ENCODE assay signal across 1 cellular context in genomic region chr17:81870155-81870977, GRCh38.
TF ChIP-seq lines count a peak whose summit lies in the region.

No MANE protein-coding gene starts in this region.

TF ChIP-seq in HepG2, 621 proteins besides CTCF, POLR2A, EP300 and RAD21 (continued from another document and continues in another):
- TF ChIP-seq ZBTB40 (IDR thresholded peaks at IDR 0.05) (no peak), ZBTB40 (CRISPR knock-in tag; IDR thresholded peaks at IDR 0.05) (peak; percentile 7; the same call in 1 of the 2 replicates), CENPX (CRISPR knock-in tag; IDR thresholded peaks at IDR 0.05) (no peak), STAG1 (CRISPR knock-in tag; IDR thresholded peaks at IDR 0.05) (no peak), ZNF761 (CRISPR knock-in tag; conservative IDR thresholded peaks at IDR 0.05) (peak; percentile 21), ZFY (CRISPR knock-in tag; IDR thresholded peaks at IDR 0.05) (peak; percentile 58; the same call in 1 of the 2 replicates), ZNF484 (CRISPR knock-in tag; IDR thresholded peaks at IDR 0.05; ENCODE audit: borderline replicate concordance, low read depth) (no peak), MTF1 (CRISPR knock-in tag; IDR thresholded peaks at IDR 0.05) (no peak), ZFP82 (CRISPR knock-in tag; IDR thresholded peaks at IDR 0.05; ENCODE audit: borderline replicate concordance) (no peak; the same call in 1 of the 2 replicates), U2AF1 (optimal IDR thresholded peaks at IDR 0.05; ENCODE audit: low read depth, low read length) (no peak), FOXP4 (CRISPR knock-in tag; IDR thresholded peaks at IDR 0.05) (no peak), HNRNPH1 (optimal IDR thresholded peaks at IDR 0.05; ENCODE audit: low read depth, low read length) (no peak), HES4 (CRISPR knock-in tag; IDR thresholded peaks at IDR 0.05; ENCODE audit: borderline replicate concordance) (peak; percentile 80; the same call in 1 of the 2 replicates), GATAD1 (CRISPR knock-in tag; IDR thresholded peaks at IDR 0.05) (no peak), RFXANK (CRISPR knock-in tag; IDR thresholded peaks at IDR 0.05) (no peak), ZNF460 (CRISPR knock-in tag; IDR thresholded peaks at IDR 0.05; ENCODE audit: borderline replicate concordance) (no peak), HMG20B (CRISPR knock-in tag; conservative IDR thresholded peaks at IDR 0.05) (no peak), SETDB1 (CRISPR knock-in tag; IDR thresholded peaks at IDR 0.05; ENCODE audit: borderline replicate concordance) (no peak), ZNF782 (CRISPR knock-in tag; IDR thresholded peaks at IDR 0.05; ENCODE audit: borderline replicate concordance) (peak; percentile 78; the same call in 1 of the 2 replicates), ZNF510 (CRISPR knock-in tag; IDR thresholded peaks at IDR 0.05; ENCODE audit: low read depth) (no peak), PHF20 (CRISPR knock-in tag; IDR thresholded peaks at IDR 0.05) (peak; percentile 46; the same call in 1 of the 2 replicates), ZNF143 (CRISPR knock-in tag; IDR thresholded peaks at IDR 0.05) (no peak), UBTF (CRISPR knock-in tag; IDR thresholded peaks at IDR 0.05) (peak; percentile 11; the same call in 1 of the 2 replicates), CENPT (CRISPR knock-in tag; IDR thresholded peaks at IDR 0.05; ENCODE audit: low read depth) (no peak), FOSL2 (CRISPR knock-in tag; IDR thresholded peaks at IDR 0.05) (0 out of 2 replicates have a peak, but pooled peaks have one; percentile 4), ATF3 (CRISPR knock-in tag; IDR thresholded peaks at IDR 0.05) (no peak), ELF4 (CRISPR knock-in tag; IDR thresholded peaks at IDR 0.05; ENCODE audit: borderline replicate concordance) (no peak), NR1H2 (CRISPR knock-in tag; IDR thresholded peaks at IDR 0.05; ENCODE audit: borderline replicate concordance, low read depth) (no peak), ZNF414 (CRISPR knock-in tag; IDR thresholded peaks at IDR 0.05) (no peak), SRF (IDR thresholded peaks at IDR 0.05; ENCODE audit: low read depth, low read length) (no peak), RBAK (CRISPR knock-in tag; IDR thresholded peaks at IDR 0.05) (no peak), ZNF281 (CRISPR knock-in tag; IDR thresholded peaks at IDR 0.05; ENCODE audit: borderline replicate concordance) (no peak; the same call in 1 of the 2 replicates), ARID2 (CRISPR knock-in tag; IDR thresholded peaks at IDR 0.05; ENCODE audit: borderline replicate concordance) (no peak)
- TF ChIP-seq, protein P1, sequence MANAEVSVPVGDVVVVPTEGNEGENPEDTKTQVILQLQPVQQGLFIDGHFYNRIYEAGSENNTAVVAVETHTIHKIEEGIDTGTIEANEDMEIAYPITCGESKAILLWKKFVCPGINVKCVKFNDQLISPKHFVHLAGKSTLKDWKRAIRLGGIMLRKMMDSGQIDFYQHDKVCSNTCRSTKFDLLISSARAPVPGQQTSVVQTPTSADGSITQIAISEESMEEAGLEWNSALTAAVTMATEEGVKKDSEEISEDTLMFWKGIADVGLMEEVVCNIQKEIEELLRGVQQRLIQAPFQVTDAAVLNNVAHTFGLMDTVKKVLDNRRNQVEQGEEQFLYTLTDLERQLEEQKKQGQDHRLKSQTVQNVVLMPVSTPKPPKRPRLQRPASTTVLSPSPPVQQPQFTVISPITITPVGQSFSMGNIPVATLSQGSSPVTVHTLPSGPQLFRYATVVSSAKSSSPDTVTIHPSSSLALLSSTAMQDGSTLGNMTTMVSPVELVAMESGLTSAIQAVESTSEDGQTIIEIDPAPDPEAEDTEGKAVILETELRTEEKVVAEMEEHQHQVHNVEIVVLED (CRISPR knock-in tag; IDR thresholded peaks at IDR 0.05; ENCODE audit: borderline replicate concordance): no peak
- TF ChIP-seq, protein P2, sequence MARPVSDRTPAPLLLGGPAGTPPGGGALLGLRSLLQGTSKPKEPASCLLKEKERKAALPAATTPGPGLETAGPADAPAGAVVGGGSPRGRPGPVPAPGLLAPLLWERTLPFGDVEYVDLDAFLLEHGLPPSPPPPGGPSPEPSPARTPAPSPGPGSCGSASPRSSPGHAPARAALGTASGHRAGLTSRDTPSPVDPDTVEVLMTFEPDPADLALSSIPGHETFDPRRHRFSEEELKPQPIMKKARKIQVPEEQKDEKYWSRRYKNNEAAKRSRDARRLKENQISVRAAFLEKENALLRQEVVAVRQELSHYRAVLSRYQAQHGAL (CRISPR knock-in tag; IDR thresholded peaks at IDR 0.05; ENCODE audit: not compliant biosample characterization): no peak
- TF ChIP-seq, protein P3, sequence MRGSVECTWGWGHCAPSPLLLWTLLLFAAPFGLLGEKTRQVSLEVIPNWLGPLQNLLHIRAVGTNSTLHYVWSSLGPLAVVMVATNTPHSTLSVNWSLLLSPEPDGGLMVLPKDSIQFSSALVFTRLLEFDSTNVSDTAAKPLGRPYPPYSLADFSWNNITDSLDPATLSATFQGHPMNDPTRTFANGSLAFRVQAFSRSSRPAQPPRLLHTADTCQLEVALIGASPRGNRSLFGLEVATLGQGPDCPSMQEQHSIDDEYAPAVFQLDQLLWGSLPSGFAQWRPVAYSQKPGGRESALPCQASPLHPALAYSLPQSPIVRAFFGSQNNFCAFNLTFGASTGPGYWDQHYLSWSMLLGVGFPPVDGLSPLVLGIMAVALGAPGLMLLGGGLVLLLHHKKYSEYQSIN (CRISPR knock-in tag; IDR thresholded peaks at IDR 0.05; ENCODE audit: borderline replicate concordance): no peak
- TF ChIP-seq, protein P4, sequence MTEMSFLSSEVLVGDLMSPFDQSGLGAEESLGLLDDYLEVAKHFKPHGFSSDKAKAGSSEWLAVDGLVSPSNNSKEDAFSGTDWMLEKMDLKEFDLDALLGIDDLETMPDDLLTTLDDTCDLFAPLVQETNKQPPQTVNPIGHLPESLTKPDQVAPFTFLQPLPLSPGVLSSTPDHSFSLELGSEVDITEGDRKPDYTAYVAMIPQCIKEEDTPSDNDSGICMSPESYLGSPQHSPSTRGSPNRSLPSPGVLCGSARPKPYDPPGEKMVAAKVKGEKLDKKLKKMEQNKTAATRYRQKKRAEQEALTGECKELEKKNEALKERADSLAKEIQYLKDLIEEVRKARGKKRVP (CRISPR knock-in tag; IDR thresholded peaks at IDR 0.05): no peak
